Comparison of ENCODE assay signal across 1 cellular context in genomic region chr15:64093627-64094417, GRCh38.
A peak's percentile ranks its signal among the peaks of the same experiment; 100 is the strongest.
TF ChIP-seq lines count a peak whose summit lies in the region.

A gene with protein sequence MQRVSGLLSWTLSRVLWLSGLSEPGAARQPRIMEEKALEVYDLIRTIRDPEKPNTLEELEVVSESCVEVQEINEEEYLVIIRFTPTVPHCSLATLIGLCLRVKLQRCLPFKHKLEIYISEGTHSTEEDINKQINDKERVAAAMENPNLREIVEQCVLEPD (minus strand): TSS chr15:64093838. CDS start chr15:64093768, 70 bp downstream.

TF ChIP-seq in K562, 482 proteins besides CTCF, POLR2A, EP300 and RAD21 (continued from another document):
- no peak; the same call in 1 of the 2 replicates for TF ChIP-seq FOXM1 (IDR thresholded peaks at IDR 0.05; ENCODE audit: low read depth)
- TF ChIP-seq FOXM1 (CRISPR knock-in tag; IDR thresholded peaks at IDR 0.05; ENCODE audit: low read depth): no peak
- no peak; the same call in 1 of the 2 replicates for TF ChIP-seq MYBL2 (IDR thresholded peaks at IDR 0.05; ENCODE audit: low read depth)
- TF ChIP-seq MYBL2 (CRISPR knock-in tag; IDR thresholded peaks at IDR 0.05; ENCODE audit: borderline replicate concordance): no peak
- TF ChIP-seq RCOR1 (IDR thresholded peaks at IDR 0.05; ENCODE audit: borderline replicate concordance in 1 of 2, low read depth in 2 of 2, low read length in 2 of 2): peak; percentile 16 to 23; a peak in 2 of 4 replicates
- TF ChIP-seq E2F6 (IDR thresholded peaks at IDR 0.05; ENCODE audit: borderline replicate concordance in 1 of 2, extremely low read depth in 1 of 2, insufficient read depth in 1 of 2, insufficient read length in 1 of 2, low read depth in 1 of 2, low read length in 1 of 2, poor library complexity in 1 of 2, severe bottlenecking in 1 of 2): peak; percentile 83 to 87
